11 cellular contexts compared by ENCODE assay signal in genomic region chr15:31141792-31142191, GRCh38. TPM values are rescaled to one million over a fixed set of nuclear protein-coding genes. Genes with fewer than 3 reads are reported as not detected.
"Had no signal": no experiment of that assay in that cellular context is flagged by ENCODE, and none has a peak within 500 bp of the region (broad histone marks: within the 10 kb centered on the region; RNA-seq: fewer than 3 reads in every experiment).

No MANE protein-coding gene starts in this region.

- DNase-seq: GM23248, GOT3, H7, H9, HCEC 1CT, HFFc6 had no signal

- H3K36me3 ChIP-seq: HAP-1 had no signal

- H3K9me3 ChIP-seq: HAP-1 had no signal

- H3K4me3 ChIP-seq: GM23248, GM23338, HAP-1 had no signal

- H3K27ac ChIP-seq: GM23248 had no signal

- ATAC-seq: GM23338, HCT116 had no signal

RNA-seq across cellular contexts. Expression of gene TRPM1, which starts 40.3 kb away (rescaled TPM):
- total RNA-seq: GM23248, GM23338, H1, H4, H9 had no signal
- polyA plus RNA-seq: GM23248 had no signal
